In the genomic region with DNA sequence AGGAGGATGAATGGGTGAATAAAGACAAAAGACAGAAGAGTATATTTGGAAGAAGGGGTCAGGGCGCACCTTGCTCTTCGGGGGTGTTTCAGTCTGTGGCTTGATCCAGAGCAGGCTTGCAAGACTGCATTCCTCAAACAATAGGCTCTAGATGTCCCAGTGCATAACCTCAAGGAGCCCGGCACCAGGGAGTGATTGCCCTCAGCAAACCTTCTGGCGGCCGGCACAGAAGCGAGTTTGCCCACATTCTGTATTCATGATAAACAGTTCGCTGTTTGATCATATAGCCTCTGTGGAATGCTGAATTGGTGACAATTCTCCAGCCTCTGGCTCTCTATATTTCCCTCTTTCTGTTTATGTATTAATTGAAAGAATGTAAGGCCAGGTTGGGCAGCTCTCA, we compare ENCODE assay signal across 8 cellular contexts. TPM values are rescaled to one million over a fixed set of nuclear protein-coding genes. Genes with fewer than 3 reads are reported as not detected.
"Had no signal": no experiment of that assay in that cellular context is flagged by ENCODE, and none has a peak within 500 bp of the region (broad histone marks: within the 10 kb centered on the region; RNA-seq: fewer than 3 reads in every experiment).

No MANE protein-coding gene starts in this region.

- H3K9me3 Mint-ChIP-seq: GM23338, H9, HFFc6 had no signal

- DNase-seq: H9, HCEC 1CT, HFFc6, IMR-90, KG1 had no signal

- H3K4me3 ChIP-seq: GM23338, K562 had no signal

- ATAC-seq: GM23338, K562 had no signal

- H3K4me3 Mint-ChIP-seq: GM23338, H9, HFFc6 had no signal

- H3K27ac Mint-ChIP-seq: GM23338, H9, HFFc6 had no signal

RNA-seq across cellular contexts. Expression of a gene that starts 29.7 kb away (rescaled TPM):
- total RNA-seq: GM23338, HFFc6, HT-29, IMR-90, K562 had no signal

RNA-seq across cellular contexts. Expression of a gene that starts 29.9 kb away (rescaled TPM):
- total RNA-seq: HFFc6, HT-29, IMR-90 had no signal
